9 cellular contexts compared by ENCODE assay signal in genomic region chr15:66838671-66839239, GRCh38.
DNase-seq lines count a peak whose midpoint lies in the region; ATAC-seq and TF ChIP-seq lines count a peak whose summit lies in the region.
"Had no signal": no experiment of that assay in that cellular context is flagged by ENCODE, and none has a peak within 500 bp of the region (broad histone marks: within the 10 kb centered on the region; RNA-seq: fewer than 3 reads in every experiment).

No MANE protein-coding gene starts in this region.

- H3K4me1 ChIP-seq in left ventricle myocardium inferior, result peaks cover 45% of the 10 kb centered on the region
- H3K4me1 ChIP-seq in right atrium auricular region, result peaks cover 0 to 40% of the 10 kb centered on the region in 2 donors
- H3K4me1 ChIP-seq in foreskin keratinocyte, result no peaks in the 10 kb centered on the region
- H3K4me1 ChIP-seq in uterus, result peaks cover 0 to 4% of the 10 kb centered on the region in 2 donors

- no peak for ATAC-seq in foreskin keratinocyte
- no peak for ATAC-seq in HG02884 (IDR thresholded peaks at IDR 0.05; ENCODE audit: unreplicated experiment)

- peaks cover 7% of the 10 kb centered on the region for H3K9me3 ChIP-seq in left ventricle myocardium inferior (replicated peaks)
- H3K9me3 ChIP-seq in right atrium auricular region, result no peaks in the 10 kb centered on the region
- no peaks in the 10 kb centered on the region for H3K9me3 ChIP-seq in SK-N-MC (ENCODE audit: low read depth, low read length)
- H3K9me3 ChIP-seq in uterus, result no peaks in the 10 kb centered on the region

- H3K27me3 ChIP-seq in left ventricle myocardium inferior (ENCODE audit: low read depth) (no peaks in the 10 kb centered on the region), right atrium auricular region (no peaks in the 10 kb centered on the region), foreskin keratinocyte (no peaks in the 10 kb centered on the region), uterus (no peaks in the 10 kb centered on the region)

- no peak for TF ChIP-seq POLR2A in uterus (IDR thresholded peaks at IDR 0.05)

- H3K4me3 ChIP-seq in left ventricle myocardium inferior (no peak overlapping the region), right atrium auricular region (no peak overlapping the region), SK-N-MC (no peak overlapping the region), uterus (no peak overlapping the region)

- TF ChIP-seq CTCF in left ventricle myocardium inferior (IDR thresholded peaks at IDR 0.05; ENCODE audit: borderline replicate concordance), result peak; percentile 65
- TF ChIP-seq CTCF in right atrium auricular region (IDR thresholded peaks at IDR 0.05), result peak in 1 of 2 donors; percentile 56
- TF ChIP-seq CTCF in foreskin keratinocyte (conservative IDR thresholded peaks at IDR 0.05), result peak; percentile 59
- peak; percentile 42 to 57 (median 48) for TF ChIP-seq CTCF in uterus (IDR thresholded peaks at IDR 0.05)

- intact Hi-C loops in left ventricle myocardium inferior (cut with micrococcal nuclease) (no loop called here), uterus (cut with DNase I; ENCODE audit: low total_unique reads) (no loop called here)

- H3K27ac ChIP-seq in left ventricle myocardium inferior (replicated peaks) (no peak overlapping the region), right atrium auricular region (no peak overlapping the region), SK-N-MC (peak overlapping the region; percentile 58; the same call in 1 of the 2 replicates), foreskin keratinocyte (no peak overlapping the region), uterus (peak overlapping the region in 1 of 2 donors; percentile 61)

- DNase-seq in left ventricle myocardium inferior (no peak), right atrium auricular region (ENCODE audit: low spot score) (no peak), SK-N-MC (ENCODE audit: low read depth, low spot score) (no peak), foreskin keratinocyte (no peak), uterus (no peak), COLO668 (lab: John Stamatoyannopoulos, UW; ENCODE audit: unreplicated experiment) (no peak)
- no peak for DNase-seq in stimulated activated naive CD4-positive, alpha-beta T cell treated with Interleukin-2 at 50 U/mL for 16 hours (lab: John Stamatoyannopoulos, UW)
- DNase-seq: SHP77 had no signal

- no peak overlapping the region for H3K9ac ChIP-seq in SK-N-MC (ENCODE audit: insufficient read length)

- no peaks in the 10 kb centered on the region for H3K36me3 ChIP-seq in left ventricle myocardium inferior
- H3K36me3 ChIP-seq in right atrium auricular region, result no peaks in the 10 kb centered on the region
- no peaks in the 10 kb centered on the region for H3K36me3 ChIP-seq in SK-N-MC (ENCODE audit: insufficient read depth, low read length)
- H3K36me3 ChIP-seq in uterus, result no peaks in the 10 kb centered on the region
